ENCODE assay signal across 2 cellular contexts in genomic region chr4:84482564-84483563, GRCh38.
A peak's percentile ranks its signal among the peaks of the same experiment; 100 is the strongest.
TF ChIP-seq lines count a peak whose summit lies in the region.

No MANE protein-coding gene starts in this region.

TF ChIP-seq in HCT116, 20 proteins besides CTCF, POLR2A, EP300 and RAD21:
- TF ChIP-seq ZNF274 (IDR thresholded peaks at IDR 0.05; ENCODE audit: low read depth, low read length) (no peak), REST (IDR thresholded peaks at IDR 0.05; ENCODE audit: low read depth) (no peak), SIN3A (IDR thresholded peaks at IDR 0.05; ENCODE audit: low read depth) (no peak), EZH2 (IDR thresholded peaks at IDR 0.05) (no peak), CEBPB (IDR thresholded peaks at IDR 0.05; ENCODE audit: low read depth) (no peak), YY1 (IDR thresholded peaks at IDR 0.05; ENCODE audit: extremely low read depth, insufficient replicate concordance, low read depth, low read length) (no peak), POLR2AphosphoS5 (IDR thresholded peaks at IDR 0.05; ENCODE audit: low read depth, low read length) (no peak), EZH2phosphoT487 (IDR thresholded peaks at IDR 0.05; ENCODE audit: borderline replicate concordance) (no peak), TCF7L2 (IDR thresholded peaks at IDR 0.05; ENCODE audit: borderline replicate concordance, extremely low read depth, insufficient read depth, insufficient read length) (no peak), ZFX (IDR thresholded peaks at IDR 0.05) (no peak), ELF1 (IDR thresholded peaks at IDR 0.05; ENCODE audit: borderline replicate concordance, low read depth) (no peak), CBX3 (IDR thresholded peaks at IDR 0.05; ENCODE audit: low read depth) (no peak), JUND (IDR thresholded peaks at IDR 0.05) (no peak), ZBTB33 (IDR thresholded peaks at IDR 0.05; ENCODE audit: extremely low read depth, insufficient replicate concordance, low read length) (no peak)
TF ChIP-seq in HCT116: peak in this region for 0.

TF ChIP-seq in K562, 482 proteins besides CTCF, POLR2A, EP300 and RAD21:
- TF ChIP-seq SMARCC2 (IDR thresholded peaks at IDR 0.05; ENCODE audit: low read depth) (no peak), RERE (CRISPR knock-in tag; IDR thresholded peaks at IDR 0.05; ENCODE audit: borderline replicate concordance) (no peak), TCF7 (IDR thresholded peaks at IDR 0.05; ENCODE audit: borderline replicate concordance) (no peak), JUN (IDR thresholded peaks at IDR 0.05; ENCODE audit: borderline replicate concordance, low read depth, low read length) (no peak), JUN (CRISPR knock-in tag; IDR thresholded peaks at IDR 0.05; ENCODE audit: borderline replicate concordance) (no peak), ZNF124 (CRISPR knock-in tag; IDR thresholded peaks at IDR 0.05) (no peak), ESRRB (CRISPR knock-in tag; IDR thresholded peaks at IDR 0.05; ENCODE audit: borderline replicate concordance) (no peak), ZBTB33 (CRISPR knock-in tag; IDR thresholded peaks at IDR 0.05) (peak; percentile 49; the same call in 1 of the 2 replicates), MIER1 (IDR thresholded peaks at IDR 0.05; ENCODE audit: low read depth) (no peak), CTCFL (IDR thresholded peaks at IDR 0.05; ENCODE audit: borderline replicate concordance, insufficient read depth, low read depth, low read length, poor library complexity, severe bottlenecking) (peak; percentile 43)
